In genomic region chr3:23283625-23284024, GRCh38 we compare ENCODE assay signal across 36 cellular contexts.
"Had no signal": no experiment of that assay in that cellular context is flagged by ENCODE, and none has a peak within 500 bp of the region (broad histone marks: within the 10 kb centered on the region; RNA-seq: fewer than 3 reads in every experiment).

No MANE protein-coding gene starts in this region.

- H3K36me3 Mint-ChIP-seq: activated CD4-positive, alpha-beta memory T cell treated with anti-CD3 and anti-CD28 coated beads for 36 hours; activated CD8-positive, alpha-beta memory T cell treated with anti-CD3 and anti-CD28 coated beads, Interleukin-2, amount 10 ng/mL, durations not matched to agents 7 days and 5 days had no signal

- H3K4me1 ChIP-seq: adrenal gland, foreskin keratinocyte had no signal

- H3K27me3 Mint-ChIP-seq: activated CD4-positive, alpha-beta memory T cell treated with anti-CD3 and anti-CD28 coated beads for 36 hours; activated CD4-positive, alpha-beta T cell treated with anti-CD3 and anti-CD28 coated beads for 36 hours; activated CD8-positive, alpha-beta memory T cell treated with anti-CD3 and anti-CD28 coated beads, Interleukin-2, amount 10 ng/mL, durations not matched to agents 7 days and 5 days; activated naive CD4-positive, alpha-beta T cell treated with anti-CD3 and anti-CD28 coated beads, Interleukin-2, amount 50 U/mL, for 24 hours; activated naive CD8-positive, alpha-beta T cell treated with anti-CD3 and anti-CD28 coated beads for 36 hours; activated naive CD8-positive, alpha-beta T cell treated with anti-CD3 and anti-CD28 coated beads, Interleukin-2, amount 50 U/mL, for 24 hours; effector memory CD8-positive, alpha-beta T cell; T-helper 17 cell had no signal

- H3K36me3 ChIP-seq: adrenal gland, esophagus muscularis mucosa, gastrocnemius medialis, WERI-Rb-1 had no signal

- H3K27ac Mint-ChIP-seq: activated CD4-positive, alpha-beta memory T cell treated with anti-CD3 and anti-CD28 coated beads for 36 hours; activated CD4-positive, alpha-beta T cell treated with anti-CD3 and anti-CD28 coated beads for 36 hours; activated CD4-positive, alpha-beta T cell treated with anti-CD3 and anti-CD28 coated beads, Interleukin-2, amount 10 ng/mL, durations not matched to agents 24 days and 14 days; activated CD8-positive, alpha-beta memory T cell treated with anti-CD3 and anti-CD28 coated beads, Interleukin-2, amount 10 ng/mL, durations not matched to agents 7 days and 5 days; activated CD8-positive, alpha-beta T cell treated with anti-CD3 and anti-CD28 coated beads, Interleukin-2, amount 10 ng/mL, durations not matched to agents 7 days and 5 days; activated naive CD4-positive, alpha-beta T cell treated with anti-CD3 and anti-CD28 coated beads for 36 hours; activated naive CD4-positive, alpha-beta T cell treated with anti-CD3 and anti-CD28 coated beads, Interleukin-2, amount 50 U/mL, for 24 hours; activated naive CD8-positive, alpha-beta T cell treated with anti-CD3 and anti-CD28 coated beads for 36 hours; activated naive CD8-positive, alpha-beta T cell treated with anti-CD3 and anti-CD28 coated beads, Interleukin-2, amount 50 U/mL, for 24 hours; activated T-helper 1 cell treated with anti-CD3 and anti-CD28 coated beads, Interleukin-12 subunit alpha, Interleukin-12 subunit beta, Interleukin-2, Interleukin-4 antibody, amounts not matched to agents 30 ng/mL and 10 ng/mL and 1 ng/mL, durations not matched to agents 14 hours and 24 hours and 36 hours; activated T-helper 2 cell treated with anti-CD3 and anti-CD28 coated beads, Interferon-gamma antibody, Interleukin-2, Interleukin-4, amounts not matched to agents 10 μg/mL and 5 μg/mL and 100 μg/mL, durations not matched to agents 14 hours and 24 hours and 36 hours; effector memory CD8-positive, alpha-beta T cell; T-helper 17 cell; T-helper 2 cell treated with Interferon-gamma antibody and Interleukin-4, amounts not matched to agents 5 μg/mL and 100 μg/mL, for 36 hours had no signal

- H3K4me3 Mint-ChIP-seq: activated CD4-positive, alpha-beta memory T cell treated with anti-CD3 and anti-CD28 coated beads for 36 hours; activated CD4-positive, alpha-beta T cell treated with anti-CD3 and anti-CD28 coated beads for 36 hours; activated CD4-positive, alpha-beta T cell treated with anti-CD3 and anti-CD28 coated beads, Interleukin-2, amount 10 ng/mL, durations not matched to agents 24 days and 14 days; activated CD8-positive, alpha-beta memory T cell treated with anti-CD3 and anti-CD28 coated beads, Interleukin-2, amount 10 ng/mL, durations not matched to agents 7 days and 5 days; activated CD8-positive, alpha-beta T cell treated with anti-CD3 and anti-CD28 coated beads, Interleukin-2, amount 10 ng/mL, durations not matched to agents 7 days and 5 days; activated naive CD4-positive, alpha-beta T cell treated with anti-CD3 and anti-CD28 coated beads for 36 hours; activated naive CD4-positive, alpha-beta T cell treated with anti-CD3 and anti-CD28 coated beads, Interleukin-2, amount 50 U/mL, for 24 hours; activated naive CD8-positive, alpha-beta T cell treated with anti-CD3 and anti-CD28 coated beads for 36 hours; activated naive CD8-positive, alpha-beta T cell treated with anti-CD3 and anti-CD28 coated beads, Interleukin-2, amount 50 U/mL, for 24 hours; activated T-helper 1 cell treated with anti-CD3 and anti-CD28 coated beads, Interleukin-12 subunit alpha, Interleukin-12 subunit beta, Interleukin-2, Interleukin-4 antibody, amounts not matched to agents 30 ng/mL and 10 ng/mL and 1 ng/mL, durations not matched to agents 14 hours and 24 hours and 36 hours; effector memory CD8-positive, alpha-beta T cell; T-helper 17 cell; T-helper 2 cell treated with Interferon-gamma antibody and Interleukin-4, amounts not matched to agents 5 μg/mL and 100 μg/mL, for 36 hours had no signal

- H3K9me3 ChIP-seq: adrenal gland, body of pancreas had no signal

- ATAC-seq: activated CD4-positive, alpha-beta T cell treated with anti-CD3 and anti-CD28 coated beads for 36 hours; activated CD8-positive, alpha-beta memory T cell treated with anti-CD3 and anti-CD28 coated beads, Interleukin-2, amount 10 ng/mL, durations not matched to agents 7 days and 5 days; activated CD8-positive, alpha-beta T cell treated with anti-CD3 and anti-CD28 coated beads, Interleukin-2, amount 10 ng/mL, durations not matched to agents 7 days and 5 days; activated naive CD8-positive, alpha-beta T cell treated with anti-CD3 and anti-CD28 coated beads, Interleukin-2, amount 50 U/mL, for 24 hours; body of pancreas; effector memory CD8-positive, alpha-beta T cell; foreskin keratinocyte; gastrocnemius medialis; T-helper 17 cell had no signal

- H3K4me3 ChIP-seq: adrenal gland, body of pancreas, esophagus muscularis mucosa, gastrocnemius medialis had no signal

- H3K27ac ChIP-seq: adrenal gland, body of pancreas, esophagus muscularis mucosa, foreskin keratinocyte, gastrocnemius medialis, WERI-Rb-1 had no signal

- DNase-seq: activated CD4-positive, alpha-beta memory T cell treated with anti-CD3 and anti-CD28 coated beads for 36 hours; activated CD4-positive, alpha-beta T cell treated with anti-CD3 and anti-CD28 coated beads for 36 hours; activated CD4-positive, alpha-beta T cell treated with anti-CD3 and anti-CD28 coated beads, Interleukin-2, amount 10 ng/mL, durations not matched to agents 24 days and 14 days; activated CD4-positive, CD25-positive, alpha-beta regulatory T cell; activated CD4-positive, CD25-positive, alpha-beta regulatory T cell treated with anti-CD3 and anti-CD28 coated beads, Interleukin-2, amount 50 U/mL, for 72 hours; activated CD8-positive, alpha-beta memory T cell treated with anti-CD3 and anti-CD28 coated beads, Interleukin-2, amount 10 ng/mL, durations not matched to agents 7 days and 5 days; activated CD8-positive, alpha-beta memory T cell treated with anti-CD3 and anti-CD28 coated beads, Interleukin-2, amount 50 U/mL, for 4 hours; activated CD8-positive, alpha-beta T cell treated with anti-CD3 and anti-CD28 coated beads, Interleukin-2, amount 10 ng/mL, durations not matched to agents 7 days and 5 days; activated effector memory CD4-positive, alpha-beta T cell treated with anti-CD3 and anti-CD28 coated beads, Interleukin-2, amount 50 U/mL, for 16 hours; activated naive CD4-positive, alpha-beta T cell treated with anti-CD3 and anti-CD28 coated beads for 36 hours; activated naive CD8-positive, alpha-beta T cell treated with anti-CD3 and anti-CD28 coated beads for 36 hours; activated naive CD8-positive, alpha-beta T cell treated with anti-CD3 and anti-CD28 coated beads, Interleukin-2, amount 50 U/mL, for 24 hours; activated T-cell treated with anti-CD3 and anti-CD28 coated beads, Interleukin-2, amount 50 U/mL, for 1 hour; activated T-cell treated with anti-CD3 and anti-CD28 coated beads, Interleukin-2, amount 50 U/mL, for 48 hours; adrenal gland; amygdala; aorta; body of pancreas; caudate nucleus; cortex of kidney; dermis blood vessel endothelial cell; effector CD4-positive, alpha-beta T cell; effector memory CD8-positive, alpha-beta T cell; erythroblast; foreskin keratinocyte; gastrocnemius medialis; glutamatergic neuron; T-helper 1 cell; T-helper 17 cell; T1000; WERI-Rb-1 had no signal

- H3K27me3 ChIP-seq: adrenal gland, body of pancreas, esophagus muscularis mucosa, foreskin keratinocyte, gastrocnemius medialis had no signal

- H3K4me1 Mint-ChIP-seq: activated CD4-positive, alpha-beta T cell treated with anti-CD3 and anti-CD28 coated beads for 36 hours; activated CD4-positive, alpha-beta T cell treated with anti-CD3 and anti-CD28 coated beads, Interleukin-2, amount 10 ng/mL, durations not matched to agents 24 days and 14 days; activated CD8-positive, alpha-beta memory T cell treated with anti-CD3 and anti-CD28 coated beads, Interleukin-2, amount 10 ng/mL, durations not matched to agents 7 days and 5 days; T-helper 17 cell had no signal
